In genomic region chr12:84480803-84481202, GRCh38 we compare ENCODE assay signal across 25 cellular contexts.
"Had no signal": no experiment of that assay in that cellular context is flagged by ENCODE, and none has a peak within 500 bp of the region (broad histone marks: within the 10 kb centered on the region; RNA-seq: fewer than 3 reads in every experiment).

No MANE protein-coding gene starts in this region.

- H3K4me3 ChIP-seq: colonic mucosa, esophagus muscularis mucosa, gastroesophageal sphincter, heart left ventricle, left lung, mucosa of descending colon, ovary, psoas muscle, skin epidermis, spleen, thoracic aorta, tibial nerve, upper lobe of left lung had no signal

- H3K4me1 ChIP-seq: colonic mucosa, esophagus muscularis mucosa, foreskin keratinocyte, gastroesophageal sphincter, heart left ventricle, left lung, psoas muscle, spleen, tibial nerve, upper lobe of left lung had no signal

- H3K36me3 ChIP-seq: colonic mucosa, esophagus muscularis mucosa, gastroesophageal sphincter, heart left ventricle, left lung, ovary, spleen, thoracic aorta, tibial nerve, upper lobe of left lung had no signal

- DNase-seq: colonic mucosa; effector memory CD4-positive, alpha-beta T cell; foreskin keratinocyte; heart left ventricle; hippocampal formation; left cardiac atrium; left lung; mesenchymal stem cell; mucosa of descending colon; naive B cell; ovary; posterior cingulate gyrus; psoas muscle; right cardiac atrium; spleen; stimulated activated CD4-positive, alpha-beta T cell treated with anti-CD3 and anti-CD28 coated beads, Interleukin-4, amount 100 ng/mL, for 4 hours; stimulated activated naive CD8-positive, alpha-beta T cell treated with anti-CD3 and anti-CD28 coated beads, Interleukin-15, Interleukin-2, amounts not matched to agents 100 U/mL and 50 U/mL, for 24 hours; upper lobe of left lung had no signal

- ATAC-seq: foreskin keratinocyte; gastroesophageal sphincter; heart left ventricle; left cardiac atrium; left lung; mucosa of descending colon; natural killer cell treated with Interleukin-12 subunit alpha and Interleukin-12 subunit beta and Interleukin-15 and Interleukin-18, amount 100 ng/mL, for 72 hours; psoas muscle; right cardiac atrium; stimulated activated memory B cell treated with anti-CD40 and anti-IgM and Interleukin-4, amounts not matched to agents 10 μg/mL and 1 μg/mL and 100 μg/mL, for 72 hours; stimulated activated naive CD8-positive, alpha-beta T cell treated with anti-CD3 and anti-CD28 coated beads, Interleukin-15, Interleukin-2, amounts not matched to agents 100 U/mL and 50 U/mL, for 24 hours had no signal

- H3K27ac ChIP-seq: colonic mucosa, esophagus muscularis mucosa, foreskin keratinocyte, gastroesophageal sphincter, heart left ventricle, left lung, ovary, psoas muscle, skin epidermis, spleen, thoracic aorta, tibial nerve, upper lobe of left lung had no signal

- H3K9me3 ChIP-seq: colonic mucosa, esophagus muscularis mucosa, gastroesophageal sphincter, left lung, mucosa of descending colon, ovary, psoas muscle, spleen, thoracic aorta, tibial nerve, upper lobe of left lung had no signal

- H3K27me3 ChIP-seq: colonic mucosa, esophagus muscularis mucosa, foreskin keratinocyte, gastroesophageal sphincter, heart left ventricle, left lung, ovary, spleen, tibial nerve, upper lobe of left lung had no signal
